ENCODE assay signal across 8 cellular contexts in the genomic region with DNA sequence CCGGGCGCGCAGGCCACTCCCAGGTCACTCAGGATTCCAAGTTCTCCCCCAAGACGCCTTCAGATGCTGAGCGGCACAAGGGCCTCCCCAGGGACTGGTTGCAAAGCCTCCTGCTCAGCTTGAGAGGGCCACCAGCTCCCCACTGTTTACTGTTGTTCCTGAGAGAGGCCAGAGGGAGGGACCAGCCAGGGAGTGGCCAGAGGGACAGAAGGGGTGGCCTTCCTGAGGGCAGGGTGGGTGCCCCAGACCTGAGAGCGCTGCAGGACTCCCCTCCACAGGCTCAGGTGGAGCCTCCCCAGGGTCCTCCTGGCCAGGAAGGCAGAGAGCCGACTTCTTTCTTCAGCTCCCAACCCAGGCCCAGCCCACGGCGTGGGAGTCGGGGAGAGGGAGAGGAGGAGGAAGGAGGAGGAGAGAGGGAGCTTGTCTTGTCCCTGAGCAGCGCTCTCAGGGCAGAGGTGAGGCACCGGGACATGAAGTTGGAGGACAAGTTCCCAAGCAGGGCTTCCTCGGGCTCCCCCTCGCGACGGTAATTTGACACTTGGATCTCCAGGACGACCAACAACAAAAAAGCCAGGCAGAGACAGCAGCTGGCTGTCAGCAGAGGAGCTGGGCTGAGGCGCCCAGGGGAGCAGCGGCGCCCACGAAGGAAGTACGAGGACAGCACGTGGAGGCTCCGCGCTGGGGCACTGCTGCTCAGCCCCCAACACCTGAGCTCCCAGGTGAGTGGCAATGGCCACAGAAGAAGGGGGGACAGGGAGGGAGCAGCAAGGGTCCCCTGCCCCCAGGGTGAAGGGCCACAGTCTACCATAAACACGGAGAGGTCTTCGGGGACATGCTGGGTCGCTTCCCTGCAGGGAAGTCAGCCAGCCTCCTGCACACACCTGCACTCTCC.
A peak's percentile ranks its signal among the peaks of the same experiment; 100 is the strongest.
DNase-seq lines count a peak whose midpoint lies in the region; ATAC-seq and TF ChIP-seq lines count a peak whose summit lies in the region.

No MANE protein-coding gene starts in this region.

- ATAC-seq in GM21360 (IDR thresholded peaks at IDR 0.05; ENCODE audit: unreplicated experiment) (no peak), GM21786 (IDR thresholded peaks at IDR 0.05; ENCODE audit: unreplicated experiment) (no peak)

- no peak overlapping the region for H3K4me3 Mint-ChIP-seq in T-helper 2 cell treated with Interferon-gamma antibody and Interleukin-4, amounts not matched to agents 5 μg/mL and 100 μg/mL, for 36 hours

- in situ Hi-C loops in T47D (cut with HindIII; ENCODE audit: low pct_unique_long_range_greater_than_20kb, low sequenced_read_pairs): no loop called here

- H3K27me3 Mint-ChIP-seq in T-helper 2 cell treated with Interferon-gamma antibody and Interleukin-4, amounts not matched to agents 5 μg/mL and 100 μg/mL, for 36 hours (ENCODE audit: low read depth): no peaks in the 10 kb centered on the region

- peak overlapping the region; percentile 31 for H3K27ac Mint-ChIP-seq in T-helper 2 cell treated with Interferon-gamma antibody and Interleukin-4, amounts not matched to agents 5 μg/mL and 100 μg/mL, for 36 hours

- H3K4me3 ChIP-seq in GM12865 (ENCODE audit: low read depth, low read length): no peak overlapping the region
- no peak overlapping the region for H3K4me3 ChIP-seq in skeletal muscle cell (ENCODE audit: low read depth, low read length)

- no peaks in the 10 kb centered on the region for H3K36me3 Mint-ChIP-seq in T-helper 2 cell treated with Interferon-gamma antibody and Interleukin-4, amounts not matched to agents 5 μg/mL and 100 μg/mL, for 36 hours (ENCODE audit: low read depth)

- no peaks in the 10 kb centered on the region for H3K9me3 Mint-ChIP-seq in T-helper 2 cell treated with Interferon-gamma antibody and Interleukin-4, amounts not matched to agents 5 μg/mL and 100 μg/mL, for 36 hours

- DNase-seq in GM12865 (ENCODE audit: low read depth) (peak; percentile 56), NCI-H1694 (lab: John Stamatoyannopoulos, UW) (peak; percentile 89), T47D (ENCODE audit: low read depth in 1 of 2, low spot score in 1 of 2) (peak; percentile 98), iPS DF 4.7 (ENCODE audit: extremely low read depth, low spot score) (peak; percentile 84), skeletal muscle cell (ENCODE audit: low read depth) (peak; percentile 61)
- peak; percentile 17 for DNase-seq in T-helper 2 cell treated with Interferon-gamma antibody and Interleukin-4, amounts not matched to agents 5 μg/mL and 100 μg/mL, for 36 hours (ENCODE audit: low spot score)

- TF ChIP-seq CTCF in GM12865 (IDR thresholded peaks at IDR 0.05; ENCODE audit: insufficient read depth, low read depth, low read length, missing control alignments): peak; percentile 21

- peaks cover 1% of the 10 kb centered on the region for H3K4me1 Mint-ChIP-seq in T-helper 2 cell treated with Interferon-gamma antibody and Interleukin-4, amounts not matched to agents 5 μg/mL and 100 μg/mL, for 36 hours (ENCODE audit: low read depth)

Comparison
In these comparisons a context has a peak if more than half of its experiments do, and no peak if none do; other contexts are left out.
1. DNase-seq: peak in every context shown above with its lines; median percentile 98 in T47D; 89 in NCI-H1694; 84 in iPS DF 4.7; 61 in skeletal muscle cell; 56 in GM12865; 17 in T-helper 2 cell treated with Interferon-gamma antibody and Interleukin-4, amounts not matched to agents 5 μg/mL and 100 μg/mL, for 36 hours.